In genomic region chr6:27672113-27672799, GRCh38 we compare ENCODE assay signal across 8 cellular contexts.
DNase-seq lines count a peak whose midpoint lies in the region; ATAC-seq and TF ChIP-seq lines count a peak whose summit lies in the region.

No MANE protein-coding gene starts in this region.

- no peaks in the 10 kb centered on the region for H3K79me2 ChIP-seq in GM23338 (replicated peaks; ENCODE audit: insufficient read depth)

- peaks cover 28% of the 10 kb centered on the region for H3K9me3 Mint-ChIP-seq in activated CD4-positive, alpha-beta T cell treated with anti-CD3 and anti-CD28 coated beads, Interleukin-2, amount 10 ng/mL, durations not matched to agents 24 days and 14 days
- peaks cover 10% of the 10 kb centered on the region; the same call in 2 of the 3 replicates for H3K9me3 Mint-ChIP-seq in GM23338

- peaks cover 7% of the 10 kb centered on the region for H3K36me3 Mint-ChIP-seq in activated CD4-positive, alpha-beta T cell treated with anti-CD3 and anti-CD28 coated beads, Interleukin-2, amount 10 ng/mL, durations not matched to agents 24 days and 14 days (ENCODE audit: low read depth)
- no peaks in the 10 kb centered on the region for H3K36me3 Mint-ChIP-seq in GM23338 (ENCODE audit: low read depth)

- ATAC-seq in GM23338 (peak; percentile 64), HG03045 (IDR thresholded peaks at IDR 0.05; ENCODE audit: unreplicated experiment) (no peak)

- peaks cover 3% of the 10 kb centered on the region; the same call in 1 of the 2 replicates for H3K4me1 ChIP-seq in GM23338 (ENCODE audit: insufficient read depth)

- H3K4me2 ChIP-seq in GM23338: peak overlapping the region; percentile 76

- no peak overlapping the region for H3K27ac ChIP-seq in GM23338 (ENCODE audit: low read depth)

- peaks cover 41% of the 10 kb centered on the region for H3K4me1 Mint-ChIP-seq in activated CD4-positive, alpha-beta T cell treated with anti-CD3 and anti-CD28 coated beads, Interleukin-2, amount 10 ng/mL, durations not matched to agents 24 days and 14 days
- H3K4me1 Mint-ChIP-seq in GM23338: no peaks in the 10 kb centered on the region; the same call in none of the 3 replicates

- no peaks in the 10 kb centered on the region for H4K20me1 ChIP-seq in GM23338 (replicated peaks; ENCODE audit: insufficient read depth)

- no peak overlapping the region for H2AFZ ChIP-seq in GM23338

- peaks cover 69% of the 10 kb centered on the region for H3K27me3 Mint-ChIP-seq in activated CD4-positive, alpha-beta T cell treated with anti-CD3 and anti-CD28 coated beads, Interleukin-2, amount 10 ng/mL, durations not matched to agents 24 days and 14 days
- H3K27me3 Mint-ChIP-seq in GM23338 (ENCODE audit: insufficient read depth, low read depth, poor library complexity): peaks cover 51% of the 10 kb centered on the region

- H3K4me3 ChIP-seq in GM23338: peak overlapping the region; percentile 71

- no peaks in the 10 kb centered on the region for H3K9me2 ChIP-seq in GM23338 (ENCODE audit: insufficient read depth)

- DNase-seq in activated CD4-positive, alpha-beta T cell treated with anti-CD3 and anti-CD28 coated beads, Interleukin-2, amount 10 ng/mL, durations not matched to agents 24 days and 14 days: peak; percentile 80
- DNase-seq in activated CD4-positive, alpha-beta T cell treated with anti-CD3 and anti-CD28 coated beads for 4 hours: no peak
- DNase-seq in GM23338 (ENCODE audit: low spot score) (peak; percentile 87), LoVo (ENCODE audit: low spot score) (peak; percentile 86), UCSD-AML1 (lab: John Stamatoyannopoulos, UW; ENCODE audit: unreplicated experiment) (peak; percentile 53), glomerular visceral epithelial cell (ENCODE audit: extremely low spot score) (peak; percentile 65), superior temporal gyrus (ENCODE audit: extremely low spot score) (peak; percentile 19)

- intact Hi-C loops in activated CD4-positive, alpha-beta T cell treated with anti-CD3 and anti-CD28 coated beads, Interleukin-2, amount 10 ng/mL, durations not matched to agents 24 days and 14 days (cut with micrococcal nuclease): loop anchor here (5.0 to 10.0 kb wide), 3 partner anchors 65 to 1103 kb away; no protein-coding TSS in a partner anchor

- peaks cover 32% of the 10 kb centered on the region for H3K27me3 ChIP-seq in GM23338 (ENCODE audit: insufficient read depth)

- H3K27ac Mint-ChIP-seq in activated CD4-positive, alpha-beta T cell treated with anti-CD3 and anti-CD28 coated beads, Interleukin-2, amount 10 ng/mL, durations not matched to agents 24 days and 14 days: peak overlapping the region; percentile 31
- H3K27ac Mint-ChIP-seq in GM23338: 0 out of 2 replicates have a peak overlapping the region, but pooled peaks have one; percentile 12

- H3K4me3 Mint-ChIP-seq in activated CD4-positive, alpha-beta T cell treated with anti-CD3 and anti-CD28 coated beads, Interleukin-2, amount 10 ng/mL, durations not matched to agents 24 days and 14 days: peak overlapping the region; percentile 65
- H3K4me3 Mint-ChIP-seq in GM23338: peak overlapping the region; percentile 81

- no peaks in the 10 kb centered on the region; the same call in 1 of the 2 replicates for H3F3A ChIP-seq in GM23338 (replicated peaks; ENCODE audit: low read depth)

- no peak for TF ChIP-seq CTCF in GM23338 (conservative IDR thresholded peaks at IDR 0.05; ENCODE audit: low read depth in 2 of 2)

- H3K36me3 ChIP-seq in GM23338 (ENCODE audit: insufficient read depth): no peaks in the 10 kb centered on the region

TF ChIP-seq in GM23338, 12 proteins besides CTCF, POLR2A, EP300 and RAD21 (continues in another document):
- TF ChIP-seq CREB1 (CRISPR knock-in tag; IDR thresholded peaks at IDR 0.05; ENCODE audit: low read depth) (peak; percentile 29; the same call in 1 of the 2 replicates), EZH2phosphoT487 (IDR thresholded peaks at IDR 0.05; ENCODE audit: unreplicated experiment) (no peak), NANOG (IDR thresholded peaks at IDR 0.05; ENCODE audit: borderline replicate concordance) (no peak), POLR2AphosphoS5 (IDR thresholded peaks at IDR 0.05; ENCODE audit: low read depth) (no peak), STAT1 (IDR thresholded peaks at IDR 0.05; ENCODE audit: unreplicated experiment) (no peak), ZNF462 (CRISPR knock-in tag; IDR thresholded peaks at IDR 0.05) (peak; percentile 71)
- TF ChIP-seq, protein P1, sequence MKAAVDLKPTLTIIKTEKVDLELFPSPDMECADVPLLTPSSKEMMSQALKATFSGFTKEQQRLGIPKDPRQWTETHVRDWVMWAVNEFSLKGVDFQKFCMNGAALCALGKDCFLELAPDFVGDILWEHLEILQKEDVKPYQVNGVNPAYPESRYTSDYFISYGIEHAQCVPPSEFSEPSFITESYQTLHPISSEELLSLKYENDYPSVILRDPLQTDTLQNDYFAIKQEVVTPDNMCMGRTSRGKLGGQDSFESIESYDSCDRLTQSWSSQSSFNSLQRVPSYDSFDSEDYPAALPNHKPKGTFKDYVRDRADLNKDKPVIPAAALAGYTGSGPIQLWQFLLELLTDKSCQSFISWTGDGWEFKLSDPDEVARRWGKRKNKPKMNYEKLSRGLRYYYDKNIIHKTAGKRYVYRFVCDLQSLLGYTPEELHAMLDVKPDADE (IDR thresholded peaks at IDR 0.05): 0 out of 2 replicates have a peak, but pooled peaks have one; percentile 44

Comparison
In these comparisons a context has a peak if more than half of its experiments do, and no peak if none do; other contexts are left out.
1. DNase-seq: peak in activated CD4-positive, alpha-beta T cell treated with anti-CD3 and anti-CD28 coated beads, Interleukin-2, amount 10 ng/mL, durations not matched to agents 24 days and 14 days (single experiment), GM23338 (single experiment), LoVo (single experiment), UCSD-AML1 (single experiment), glomerular visceral epithelial cell (single experiment) and superior temporal gyrus (single experiment); none in activated CD4-positive, alpha-beta T cell treated with anti-CD3 and anti-CD28 coated beads for 4 hours (0 of 2).